12 cellular contexts compared by ENCODE assay signal in the genomic region with DNA sequence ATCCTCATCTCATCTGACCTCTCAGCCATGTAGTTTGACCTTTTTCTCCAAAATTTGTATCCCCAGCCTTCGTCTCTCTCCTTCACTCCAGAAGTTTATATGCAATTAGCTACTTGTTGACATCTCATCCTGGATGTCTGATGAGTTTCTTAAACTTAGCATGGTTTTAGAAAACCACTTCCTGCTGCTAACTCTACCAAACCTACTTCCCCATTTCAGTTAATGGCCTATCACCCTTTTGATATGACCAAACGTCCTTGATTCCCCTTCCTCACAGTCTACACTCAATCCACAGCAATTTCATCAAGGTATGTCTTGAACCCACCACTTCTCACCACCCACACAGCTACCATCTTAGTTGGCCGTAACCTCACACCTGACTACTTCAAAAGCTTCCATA.
A peak's percentile ranks its signal among the peaks of the same experiment; 100 is the strongest.
DNase-seq lines count a peak whose midpoint lies in the region; ATAC-seq, FAIRE-seq and TF ChIP-seq lines count a peak whose summit lies in the region.
"Had no signal": no experiment of that assay in that cellular context is flagged by ENCODE, and none has a peak within 500 bp of the region (broad histone marks: within the 10 kb centered on the region; RNA-seq: fewer than 3 reads in every experiment).

No MANE protein-coding gene starts in this region.

- H3K9me3 ChIP-seq in heart right ventricle (peaks cover 0 to 5% (median 0%) of the 10 kb centered on the region in 11 donors), endodermal cell (ENCODE audit: control insufficient read depth, low read length) (no peaks in the 10 kb centered on the region)

- WGBS in heart right ventricle, 2 donors, result 62 to 63% methylated on average over 3 of the region's 3 CpGs
- 76 to 100% methylated on average over 3 of the region's 3 CpGs for WGBS in endodermal cell (ENCODE audit: insufficient coverage in 1 of 2, insufficient read length in 1 of 2), 2 experiments

- no peaks in the 10 kb centered on the region for H3K36me3 ChIP-seq in heart right ventricle
- no peaks in the 10 kb centered on the region for H3K36me3 ChIP-seq in endodermal cell (ENCODE audit: control insufficient read depth, insufficient read depth, low read length)
- H3K36me3 ChIP-seq: left ventricle myocardium inferior had no signal

- H3K27ac ChIP-seq in heart right ventricle (no peak overlapping the region), endodermal cell (ENCODE audit: low read depth, low read length) (no peak overlapping the region)
- H3K27ac ChIP-seq: left ventricle myocardium inferior had no signal

- CTCF ChIA-PET in activated naive CD4-positive, alpha-beta T cell treated with anti-CD3 and anti-CD28 coated beads, Interleukin-2, amount 10 ng/mL, durations not matched to agents 7 days and 5 days (lab: Charles Lee), result no interaction called here

- H3K4me3 ChIP-seq in heart right ventricle, result no peak overlapping the region
- H3K4me3 ChIP-seq in endodermal cell (ENCODE audit: low read length), result no peak overlapping the region
- H3K4me3 ChIP-seq: left ventricle myocardium inferior had no signal

- no peaks in the 10 kb centered on the region for H3K36me3 Mint-ChIP-seq in CD14-positive monocyte
- H3K36me3 Mint-ChIP-seq in endodermal cell (ENCODE audit: low read depth), result peaks cover 1% of the 10 kb centered on the region
- no peaks in the 10 kb centered on the region for H3K36me3 Mint-ChIP-seq in activated naive CD4-positive, alpha-beta T cell treated with anti-CD3 and anti-CD28 coated beads, Interleukin-2, amount 10 ng/mL, durations not matched to agents 7 days and 5 days

- H3K4me3 Mint-ChIP-seq in CD14-positive monocyte, result no peak overlapping the region
- H3K4me3 Mint-ChIP-seq in endodermal cell, result no peak overlapping the region
- no peak overlapping the region for H3K4me3 Mint-ChIP-seq in activated naive CD4-positive, alpha-beta T cell treated with anti-CD3 and anti-CD28 coated beads, Interleukin-2, amount 10 ng/mL, durations not matched to agents 7 days and 5 days
- H3K4me3 Mint-ChIP-seq: activated T-cell treated with anti-CD3 and anti-CD28 coated beads, Interleukin-2, amount 50 U/mL, for 72 hours had no signal

- H3K9me3 Mint-ChIP-seq in CD14-positive monocyte, result peaks cover 2 to 11% (median 6%) of the 10 kb centered on the region in 7 donors
- H3K9me3 Mint-ChIP-seq in endodermal cell, result peaks cover 3% of the 10 kb centered on the region
- H3K9me3 Mint-ChIP-seq in activated naive CD4-positive, alpha-beta T cell treated with anti-CD3 and anti-CD28 coated beads, Interleukin-2, amount 10 ng/mL, durations not matched to agents 7 days and 5 days, result no peaks in the 10 kb centered on the region

- peak; percentile 56 for FAIRE-seq in GM12891 (lab: Jason Lieb, UNC)
- FAIRE-seq: GM19239 had no signal

- TF ChIP-seq POLR2A in GM12891 (IDR thresholded peaks at IDR 0.05; ENCODE audit: low read depth, low read length), result no peak

- intact Hi-C loops in CD14-positive monocyte (cut with micrococcal nuclease) (no loop called here), heart right ventricle (cut with DNase I) (no loop called here)

- H3K27me3 ChIP-seq in heart right ventricle (no peaks in the 10 kb centered on the region), endodermal cell (ENCODE audit: control insufficient read depth, insufficient read depth, low read length, poor library complexity, severe bottlenecking) (no peaks in the 10 kb centered on the region)

- TF ChIP-seq CTCF in CD14-positive monocyte (IDR thresholded peaks at IDR 0.05) (no peak), heart right ventricle (IDR thresholded peaks at IDR 0.05) (no peak), endodermal cell (conservative IDR thresholded peaks at IDR 0.05) (no peak)

- H3K27me3 Mint-ChIP-seq in CD14-positive monocyte (ENCODE audit: low read depth in 3 of 3) (peaks cover 0 to 2% (median 2%) of the 10 kb centered on the region in 3 donors), endodermal cell (ENCODE audit: insufficient read depth) (no peaks in the 10 kb centered on the region)
- no peaks in the 10 kb centered on the region for H3K27me3 Mint-ChIP-seq in activated naive CD4-positive, alpha-beta T cell treated with anti-CD3 and anti-CD28 coated beads, Interleukin-2, amount 10 ng/mL, durations not matched to agents 7 days and 5 days

- no peaks in the 10 kb centered on the region for H3K4me1 ChIP-seq in heart right ventricle
- no peaks in the 10 kb centered on the region for H3K4me1 ChIP-seq in endodermal cell (ENCODE audit: control insufficient read depth, insufficient read depth, low read length)
- H3K4me1 ChIP-seq: left ventricle myocardium inferior had no signal

- no peak for DNase-seq in GM12891 (ENCODE audit: insufficient read length, low spot score)
- peak; percentile 74 for DNase-seq in SKM-1 (lab: John Stamatoyannopoulos, UW; ENCODE audit: unreplicated experiment)
- DNase-seq in CD14-positive monocyte (ENCODE audit: low spot score), result no peak
- DNase-seq in heart right ventricle, result no peak
- DNase-seq in endodermal cell, result no peak
- DNase-seq in activated naive CD4-positive, alpha-beta T cell treated with anti-CD3 and anti-CD28 coated beads, Interleukin-2, amount 10 ng/mL, durations not matched to agents 7 days and 5 days, result no peak
- DNase-seq: activated T-cell treated with anti-CD3 and anti-CD28 coated beads, Interleukin-2, amount 50 U/mL, for 72 hours; glutamatergic neuron; left ventricle myocardium inferior had no signal

- H3K4me1 Mint-ChIP-seq in CD14-positive monocyte, result peaks cover 5% of the 10 kb centered on the region
- H3K4me1 Mint-ChIP-seq in endodermal cell, result no peaks in the 10 kb centered on the region
- peaks cover 5% of the 10 kb centered on the region for H3K4me1 Mint-ChIP-seq in activated naive CD4-positive, alpha-beta T cell treated with anti-CD3 and anti-CD28 coated beads, Interleukin-2, amount 10 ng/mL, durations not matched to agents 7 days and 5 days

- ATAC-seq in GM21576 (IDR thresholded peaks at IDR 0.05; ENCODE audit: unreplicated experiment) (peak; percentile 61), HG03520 (IDR thresholded peaks at IDR 0.05; ENCODE audit: unreplicated experiment) (peak; percentile 60), heart right ventricle (no peak)
- ATAC-seq: activated T-cell treated with anti-CD3 and anti-CD28 coated beads, Interleukin-2, amount 50 U/mL, for 72 hours had no signal

- H3K9ac ChIP-seq in endodermal cell (ENCODE audit: extremely low read depth, low read length, poor library complexity, severe bottlenecking), result no peak overlapping the region

- H3K27ac Mint-ChIP-seq in CD14-positive monocyte (peak overlapping the region in 1 of 7 donors; percentile 6), endodermal cell (no peak overlapping the region)
- no peak overlapping the region for H3K27ac Mint-ChIP-seq in activated naive CD4-positive, alpha-beta T cell treated with anti-CD3 and anti-CD28 coated beads, Interleukin-2, amount 10 ng/mL, durations not matched to agents 7 days and 5 days

TF ChIP-seq in GM12891, 5 proteins besides CTCF, POLR2A, EP300 and RAD21:
- peak; percentile 69 for TF ChIP-seq SPI1 (IDR thresholded peaks at IDR 0.05; ENCODE audit: low read depth, low read length)
- no peak for TF ChIP-seq POLR2AphosphoS5 (IDR thresholded peaks at IDR 0.05; ENCODE audit: low read depth, low read length)

Comparison
In these comparisons a context has a peak if more than half of its experiments do, and no peak if none do; other contexts are left out.
1. ATAC-seq: peak in GM21576 (single experiment) and HG03520 (single experiment); none in heart right ventricle (0 of 8).